ENCODE assay signal across 11 cellular contexts in genomic region chr10:128540806-128541739, GRCh38.
DNase-seq lines count a peak whose midpoint lies in the region; ATAC-seq, FAIRE-seq and TF ChIP-seq lines count a peak whose summit lies in the region.
"Had no signal": no experiment of that assay in that cellular context is flagged by ENCODE, and none has a peak within 500 bp of the region (broad histone marks: within the 10 kb centered on the region; RNA-seq: fewer than 3 reads in every experiment).

No MANE protein-coding gene starts in this region.

- no peaks in the 10 kb centered on the region for H3K9me3 Mint-ChIP-seq in stimulated activated naive CD8-positive, alpha-beta T cell treated with anti-CD3 and anti-CD28 coated beads, Interleukin-15, amount 100 ng/mL, for 72 hours
- H3K9me3 Mint-ChIP-seq: activated CD4-positive, alpha-beta memory T cell treated with anti-CD3 and anti-CD28 coated beads for 36 hours had no signal

- no peak overlapping the region for H3K27ac ChIP-seq in Panc1 (ENCODE audit: low read length)
- no peak overlapping the region for H3K27ac ChIP-seq in hepatocyte
- H3K27ac ChIP-seq in kidney (ENCODE audit: low read depth in 2 of 2, low read length in 2 of 2) = no peak overlapping the region
- no peak overlapping the region for H3K27ac ChIP-seq in WERI-Rb-1
- H3K27ac ChIP-seq: neutrophil had no signal

- ATAC-seq in Panc1 = no peak
- ATAC-seq in stimulated activated naive CD8-positive, alpha-beta T cell treated with anti-CD3 and anti-CD28 coated beads, Interleukin-15, amount 100 ng/mL, for 72 hours = no peak

- H3K9me2 ChIP-seq in hepatocyte (replicated peaks; ENCODE audit: insufficient read depth) = no peaks in the 10 kb centered on the region

- CTCF ChIA-PET in Panc1 (lab: Charles Lee) = no interaction called here

- peaks cover 54% of the 10 kb centered on the region for H3K27me3 Mint-ChIP-seq in stimulated activated naive CD8-positive, alpha-beta T cell treated with anti-CD3 and anti-CD28 coated beads, Interleukin-15, amount 100 ng/mL, for 72 hours

- in situ Hi-C loops in G401 (cut with HindIII; ENCODE audit: low sequenced_read_pairs) (no loop called here), Panc1 (cut with HindIII; ENCODE audit: low pct_unique_long_range_greater_than_20kb, low sequenced_read_pairs) (no loop called here)

- H3K4me3 ChIP-seq in Panc1 (ENCODE audit: low read depth in 2 of 2, low read length in 2 of 2) (no peak overlapping the region), hepatocyte (peak overlapping the region; percentile 1), kidney (ENCODE audit: low read length in 2 of 2) (peak overlapping the region in 1 of 2 donors; percentile 37), WERI-Rb-1 (ENCODE audit: low read depth, low read length) (no peak overlapping the region)

- no peak for FAIRE-seq in kidney (lab: Jason Lieb, UNC)

- no peak overlapping the region for H3K27ac Mint-ChIP-seq in stimulated activated naive CD8-positive, alpha-beta T cell treated with anti-CD3 and anti-CD28 coated beads, Interleukin-15, amount 100 ng/mL, for 72 hours
- H3K27ac Mint-ChIP-seq: activated CD4-positive, alpha-beta memory T cell treated with anti-CD3 and anti-CD28 coated beads for 36 hours; CD14-positive monocyte had no signal

- peak overlapping the region; percentile 23 for H2AFZ ChIP-seq in hepatocyte

- H3K9me3 ChIP-seq in Panc1 (ENCODE audit: control insufficient read depth, insufficient read depth, low read depth, low read length) (no peaks in the 10 kb centered on the region), hepatocyte (ENCODE audit: low read depth) (no peaks in the 10 kb centered on the region), kidney (ENCODE audit: control insufficient read depth in 1 of 2, low read length in 2 of 2) (no peaks in the 10 kb centered on the region), WERI-Rb-1 (ENCODE audit: severe bottlenecking) (no peaks in the 10 kb centered on the region)
- H3K9me3 ChIP-seq: neutrophil had no signal

- H3K27me3 ChIP-seq in Panc1 (ENCODE audit: control insufficient read depth, insufficient read depth, low read length) = peaks cover 43% of the 10 kb centered on the region
- peaks cover 55% of the 10 kb centered on the region for H3K27me3 ChIP-seq in hepatocyte
- H3K27me3 ChIP-seq in WERI-Rb-1 (ENCODE audit: insufficient read depth, low read depth, severe bottlenecking) = peaks cover 5% of the 10 kb centered on the region

- H3K4me3 Mint-ChIP-seq in stimulated activated naive CD8-positive, alpha-beta T cell treated with anti-CD3 and anti-CD28 coated beads, Interleukin-15, amount 100 ng/mL, for 72 hours = no peak overlapping the region
- H3K4me3 Mint-ChIP-seq: activated CD4-positive, alpha-beta memory T cell treated with anti-CD3 and anti-CD28 coated beads for 36 hours had no signal

- H3K4me1 ChIP-seq in Panc1 (ENCODE audit: control insufficient read depth, insufficient read depth, low read length) (no peaks in the 10 kb centered on the region; the same call in 1 of the 2 replicates), hepatocyte (ENCODE audit: insufficient read depth) (peaks cover 20% of the 10 kb centered on the region), kidney (ENCODE audit: control insufficient read depth in 1 of 2, insufficient read depth in 1 of 2, low read depth in 1 of 2, low read length in 2 of 2) (no peaks in the 10 kb centered on the region)

- H3K79me2 ChIP-seq in hepatocyte = no peaks in the 10 kb centered on the region

- 2% methylated on average over 45 of the region's 45 CpGs for WGBS in hepatocyte (ENCODE audit: low lambda C conversion rate, missing lambda C conversion rate)

- no TSS peak for BruUV-seq in Panc1 (replicated peaks; lab: Mats Ljungman, UMichigan)

- no peaks in the 10 kb centered on the region for H3K4me1 Mint-ChIP-seq in stimulated activated naive CD8-positive, alpha-beta T cell treated with anti-CD3 and anti-CD28 coated beads, Interleukin-15, amount 100 ng/mL, for 72 hours
- H3K4me1 Mint-ChIP-seq: CD14-positive monocyte had no signal

- H3K4me2 ChIP-seq in hepatocyte = peak overlapping the region; percentile 86

- POLR2A ChIA-PET in Panc1 (lab: Charles Lee) = no interaction called here

- H3K36me3 ChIP-seq in Panc1 (ENCODE audit: control insufficient read depth, insufficient read depth, low read length) (no peaks in the 10 kb centered on the region), hepatocyte (replicated peaks; ENCODE audit: insufficient read depth, low read depth) (no peaks in the 10 kb centered on the region), kidney (ENCODE audit: control insufficient read depth in 1 of 2, insufficient read depth in 2 of 2, low read length in 2 of 2) (no peaks in the 10 kb centered on the region), WERI-Rb-1 (no peaks in the 10 kb centered on the region)
- H3K36me3 ChIP-seq: neutrophil had no signal

- no peaks in the 10 kb centered on the region for H4K20me1 ChIP-seq in hepatocyte (ENCODE audit: insufficient read depth, poor library complexity, severe bottlenecking)

- TF ChIP-seq CTCF in Panc1 (IDR thresholded peaks at IDR 0.05) (peak; percentile 47), hepatocyte (IDR thresholded peaks at IDR 0.05; ENCODE audit: poor library complexity) (peak; percentile 55), kidney (IDR thresholded peaks at IDR 0.05; ENCODE audit: borderline replicate concordance, extremely low read depth, insufficient read depth) (no peak), WERI-Rb-1 (IDR thresholded peaks at IDR 0.05; ENCODE audit: low read depth, low read length) (no peak)

- intact Hi-C loops in Panc1 (cut with micrococcal nuclease; ENCODE audit: unreplicated experiment) (no loop called here), posterior cingulate gyrus (cut with DNase I) (no loop called here), kidney (cut with DNase I) (no loop called here)

- DNase-seq in G401 (ENCODE audit: low spot score) = peak; percentile 7
- no peak for DNase-seq in Panc1 (ENCODE audit: low read depth, low spot score)
- peak; percentile 61 for DNase-seq in hepatocyte (ENCODE audit: low spot score)
- DNase-seq in posterior cingulate gyrus = peak in 8 of 10 donors; percentile 45 to 89 (median 50)
- DNase-seq in stimulated activated naive CD8-positive, alpha-beta T cell treated with anti-CD3 and anti-CD28 coated beads, Interleukin-15, amount 100 ng/mL, for 72 hours = no peak
- no peak for DNase-seq in kidney
- no peak for DNase-seq in WERI-Rb-1
- DNase-seq in foreskin melanocyte = no peak
- DNase-seq: activated CD4-positive, alpha-beta memory T cell treated with anti-CD3 and anti-CD28 coated beads for 36 hours had no signal

- no peak overlapping the region for H3K9ac ChIP-seq in kidney (ENCODE audit: low read length in 2 of 2)

Comparison
In these comparisons a context has a peak if more than half of its experiments do, and no peak if none do; other contexts are left out.
1. DNase-seq: peak in G401 (single experiment), hepatocyte (single experiment) and posterior cingulate gyrus (8 of 10); none in Panc1 (single experiment), stimulated activated naive CD8-positive, alpha-beta T cell treated with anti-CD3 and anti-CD28 coated beads, Interleukin-15, amount 100 ng/mL, for 72 hours (0 of 2), kidney (single experiment), WERI-Rb-1 (single experiment) and foreskin melanocyte (single experiment).
2. CTCF ChIP-seq: peak in Panc1 (single experiment) and hepatocyte (single experiment); none in kidney (single experiment) and WERI-Rb-1 (single experiment).